7 cellular contexts compared by ENCODE assay signal in the genomic region with DNA sequence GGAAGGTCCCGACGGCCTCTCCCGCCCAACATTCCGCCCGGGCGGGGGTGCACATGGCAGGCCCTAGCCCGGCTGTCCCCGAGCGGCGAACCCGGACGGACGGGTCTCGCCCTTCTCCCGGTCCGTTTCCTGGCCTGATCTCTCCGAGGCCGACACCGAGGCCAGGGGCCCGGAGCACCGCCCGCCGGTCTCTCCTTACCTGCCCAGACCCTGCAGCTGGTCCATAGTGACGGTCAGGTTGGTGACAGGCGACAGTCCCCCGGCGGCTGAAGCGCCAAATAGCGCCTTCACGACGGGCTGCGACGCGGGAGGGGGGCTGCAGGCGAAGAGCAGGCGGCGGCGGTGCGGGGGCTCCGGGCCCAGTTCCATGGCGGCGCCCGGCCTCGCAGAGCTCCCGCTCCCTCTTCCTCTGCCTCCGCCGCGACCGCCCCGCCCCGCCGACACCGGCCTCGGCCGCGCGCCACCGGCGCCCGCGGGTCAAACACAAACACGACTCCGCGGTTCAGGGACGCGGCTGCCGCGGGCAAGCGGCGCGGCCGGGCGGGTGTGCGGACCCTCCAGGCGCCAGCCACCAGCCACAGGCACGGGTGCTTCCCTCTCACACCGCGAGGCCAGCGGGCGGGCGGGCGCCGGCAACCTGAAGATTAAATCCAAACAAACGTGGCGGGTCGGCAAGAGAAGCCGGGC. TPM values are rescaled to one million over a fixed set of nuclear protein-coding genes. Genes with fewer than 3 reads are reported as not detected.
DNase-seq lines count a peak whose midpoint lies in the region; ATAC-seq, FAIRE-seq and TF ChIP-seq lines count a peak whose summit lies in the region.

No MANE protein-coding gene starts in this region.

- peak overlapping the region; percentile 93 for H3K27ac ChIP-seq in KOPT-K1 (ENCODE audit: low read depth, low read length, poor library complexity, severe bottlenecking)
- H3K27ac ChIP-seq in gastrocnemius medialis = peak overlapping the region in 1 of 4 donors; percentile 53

- ATAC-seq in GM21786 (IDR thresholded peaks at IDR 0.05; ENCODE audit: unreplicated experiment) = peak; percentile 18
- ATAC-seq in gastrocnemius medialis = peak; percentile 28 to 31

- in situ Hi-C loops in gastrocnemius medialis (cut with MboI; ENCODE audit: low sequenced_read_pairs in 4 of 4) = no loop called here

- peak; percentile 43 for FAIRE-seq in GM12891 (lab: Jason Lieb, UNC)

- peaks cover 39% of the 10 kb centered on the region for H3K36me3 ChIP-seq in KOPT-K1 (ENCODE audit: insufficient read depth, low read length)
- H3K36me3 ChIP-seq in gastrocnemius medialis = no peaks in the 10 kb centered on the region

- DNase-seq in GM12891 (ENCODE audit: insufficient read length, low spot score) (no peak), hypothalamus (lab: John Stamatoyannopoulos, UW) (peak in 28 of 51 donors; percentile 2 to 84 (median 70)), gastrocnemius medialis (peak; percentile 3 to 21), HK-2 (ENCODE audit: unreplicated experiment) (no peak)
- peak; percentile 30 for DNase-seq in activated naive CD4-positive, alpha-beta T cell treated with anti-CD3 and anti-CD28 coated beads, Interleukin-2, amount 50 U/mL, for 16 hours

- no peak for TF ChIP-seq CTCF in gastrocnemius medialis (IDR thresholded peaks at IDR 0.05 in 4 of 5, conservative IDR thresholded peaks at IDR 0.05 in 1 of 5)

- intact Hi-C loops in gastrocnemius medialis (cut with DNase I; ENCODE audit: low total_unique reads) = loop anchor here (1.0 to 5.0 kb wide), 2 partner anchors 54 to 1205 kb away; partner anchors contain the start of gene ZNF589

- TF ChIP-seq POLR2A in GM12891 (IDR thresholded peaks at IDR 0.05; ENCODE audit: low read depth, low read length) = no peak
- TF ChIP-seq POLR2A in gastrocnemius medialis (IDR thresholded peaks at IDR 0.05) = no peak

- peaks cover 10 to 13% of the 10 kb centered on the region in 2 donors for H3K4me1 ChIP-seq in gastrocnemius medialis

- H3K9me3 ChIP-seq in KOPT-K1 (ENCODE audit: insufficient read depth, low read length, poor library complexity, severe bottlenecking) (no peaks in the 10 kb centered on the region), gastrocnemius medialis (no peaks in the 10 kb centered on the region)

- no peaks in the 10 kb centered on the region for H3K27me3 ChIP-seq in gastrocnemius medialis

- H3K4me3 ChIP-seq in gastrocnemius medialis = peak overlapping the region; percentile 55 to 92 (median 70)

TF ChIP-seq in GM12891, 5 proteins besides CTCF, POLR2A, EP300 and RAD21:
- TF ChIP-seq TAF1 (IDR thresholded peaks at IDR 0.05; ENCODE audit: low read depth, low read length) (no peak), SPI1 (IDR thresholded peaks at IDR 0.05; ENCODE audit: low read depth, low read length) (no peak), PAX5 (IDR thresholded peaks at IDR 0.05; ENCODE audit: insufficient read depth, low read length, severe bottlenecking) (no peak), POU2F2 (IDR thresholded peaks at IDR 0.05; ENCODE audit: low read depth, low read length) (no peak), POLR2AphosphoS5 (IDR thresholded peaks at IDR 0.05; ENCODE audit: low read depth, low read length) (no peak)

RNA-seq across cellular contexts. Expression of gene CDC25A, which starts 0.5 kb away (rescaled TPM):
- 9.7 TPM for polyA plus RNA-seq in GM12891 (2012; ENCODE audit: low read depth, missing spikeins)
- total RNA-seq in gastrocnemius medialis = 1 to 10 TPM in 1 of 4 donors, under 1 TPM in 1, not detected in 2; 0.73 to 2.3 TPM

RNA-seq across cellular contexts. Expression of gene CAMP, which starts 35.6 kb away (rescaled TPM):
- polyA plus RNA-seq in GM12891 (2012; ENCODE audit: low read depth, missing spikeins) = 4.6 TPM
- not detected for total RNA-seq in gastrocnemius medialis

RNA-seq across cellular contexts. Expression of gene ZNF589, which starts 53.2 kb away (rescaled TPM):
- polyA plus RNA-seq in GM12891 (2012; ENCODE audit: low read depth, missing spikeins) = 19.0 TPM
- 1 to 10 TPM; 1.1 to 9.6 (median 3.0) TPM for total RNA-seq in gastrocnemius medialis

Comparison
In these comparisons a context has a peak if more than half of its experiments do, and no peak if none do; other contexts are left out.
1. DNase-seq: peak in activated naive CD4-positive, alpha-beta T cell treated with anti-CD3 and anti-CD28 coated beads, Interleukin-2, amount 50 U/mL, for 16 hours (single experiment), hypothalamus (28 of 51) and gastrocnemius medialis (2 of 2); none in GM12891 (single experiment) and HK-2 (single experiment).